ENCODE assay signal across 8 cellular contexts in the genomic region with DNA sequence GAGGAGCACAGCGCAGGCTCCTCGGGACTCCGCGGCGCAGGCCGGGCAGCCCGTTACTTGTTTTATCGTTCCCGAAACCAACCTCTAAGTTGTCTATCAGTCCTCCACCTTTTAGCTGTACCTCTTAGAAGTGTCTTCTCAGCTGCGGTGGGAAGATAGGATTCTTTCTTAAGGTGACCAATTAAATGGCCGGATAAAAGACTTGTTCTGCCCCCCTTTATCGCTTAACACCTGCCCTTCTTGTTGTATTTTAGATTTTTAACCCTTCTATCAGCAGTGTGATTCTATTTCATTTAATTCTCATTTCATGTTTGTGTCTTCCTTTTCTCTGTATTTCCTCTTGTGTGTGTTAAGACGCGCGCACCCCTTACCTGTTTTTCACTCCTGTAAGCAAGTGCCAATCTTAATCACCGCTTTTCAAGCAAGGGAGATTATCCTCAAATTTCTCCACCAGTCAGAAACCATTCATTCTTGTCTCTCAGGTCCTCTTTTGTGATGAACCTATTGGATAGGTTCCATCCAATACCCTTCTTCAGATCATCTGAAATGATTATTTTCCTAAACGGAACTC. TPM values are rescaled to one million over a fixed set of nuclear protein-coding genes. Genes with fewer than 3 reads are reported as not detected.
DNase-seq lines count a peak whose midpoint lies in the region; ATAC-seq, FAIRE-seq and TF ChIP-seq lines count a peak whose summit lies in the region.

No MANE protein-coding gene starts in this region.

- peak overlapping the region; percentile 91 for H4K8ac ChIP-seq in H1 (ENCODE audit: extremely low read depth, insufficient read depth, low read length)

- peaks cover 40% of the 10 kb centered on the region for H3K4me1 Mint-ChIP-seq in activated T-cell treated with anti-CD3 and anti-CD28 coated beads, Interleukin-2, amount 50 U/mL, for 4 hours (ENCODE audit: low read depth)
- peaks cover 35% of the 10 kb centered on the region for H3K4me1 Mint-ChIP-seq in osteocyte (ENCODE audit: unreplicated experiment)

- peak overlapping the region; percentile 96 for H3K27ac Mint-ChIP-seq in osteocyte (ENCODE audit: unreplicated experiment)

- no peak overlapping the region for H3K14ac ChIP-seq in H1 (ENCODE audit: insufficient read length)

- no peak overlapping the region for H2BK15ac ChIP-seq in H1 (ENCODE audit: low read length)

- H4K91ac ChIP-seq in H1 (replicated peaks; ENCODE audit: insufficient read length, low read length) = no peak overlapping the region

- H3K27ac ChIP-seq in RWPE1 = peak overlapping the region; percentile 85
- H3K27ac ChIP-seq in H1 (ENCODE audit: low read depth, low read length) = no peak overlapping the region

- peaks cover 0 to 3% (median under 1%) of the 10 kb centered on the region in 4 experiments; a peak in 2 of 7 replicates for H3K4me1 ChIP-seq in H1 (replicated peaks in 1 of 4; ENCODE audit: control insufficient read depth in 3 of 4, insufficient read depth in 4 of 4, low read length in 3 of 4)

- POLR2A ChIA-PET in RWPE1 (lab: Yijun Ruan, JAX; ENCODE audit: low non-redundant PET) (interaction anchor here (0.5 kb wide), 1 partner anchor 57 kb away, joined by 5 read pairs; no protein-coding TSS in a partner anchor), H1 (lab: Charles Lee; ENCODE audit: partially characterized antibody) (interaction anchor here (2.2 kb wide), 1 partner anchor 249 kb away, joined by 13 read pairs; a partner anchor contains a TSS)

- H3K4ac ChIP-seq in H1 (replicated peaks; ENCODE audit: insufficient read length, low read depth, low read length) = no peak overlapping the region

- CTCF ChIA-PET in RWPE1 (lab: Yijun Ruan, JAX) (interaction anchor here (0.6 kb wide), 1 partner anchor 415 kb away, joined by 3 read pairs; no protein-coding TSS in a partner anchor), H1 (lab: Charles Lee; ENCODE audit: partially characterized antibody) (interaction anchor here (0.6 to 6.6 kb wide), 7 partner anchors 13 to 428 kb away, joined by 3 to 47 read pairs (median 3); no protein-coding TSS in a partner anchor)

- ATAC-seq in activated T-cell treated with anti-CD3 and anti-CD28 coated beads, Interleukin-2, amount 50 U/mL, for 4 hours = peak; percentile 68 to 78
- ATAC-seq in HG02852 (IDR thresholded peaks at IDR 0.05; ENCODE audit: unreplicated experiment) = peak; percentile 59
- ATAC-seq in sciatic nerve = no peak

- no peaks in the 10 kb centered on the region for H3K79me1 ChIP-seq in H1 (ENCODE audit: low read depth, low read length)

- intact Hi-C loops in sciatic nerve (cut with DNase I) = no loop called here

- peak overlapping the region; percentile 91 for H3K4me3 Mint-ChIP-seq in activated T-cell treated with anti-CD3 and anti-CD28 coated beads, Interleukin-2, amount 50 U/mL, for 4 hours
- peak overlapping the region; percentile 95 for H3K4me3 Mint-ChIP-seq in osteocyte (ENCODE audit: unreplicated experiment)

- H4K20me1 ChIP-seq in H1 (replicated peaks in 1 of 2; ENCODE audit: control insufficient read depth in 1 of 2, insufficient read depth in 2 of 2, low read length in 2 of 2) = peaks cover 0 to 2% of the 10 kb centered on the region in 2 experiments

- no peaks in the 10 kb centered on the region for H3K79me2 ChIP-seq in H1 (ENCODE audit: control insufficient read depth in 1 of 2, insufficient read depth in 2 of 2, low read length in 2 of 2)

- peak overlapping the region; percentile 95 for H2AFZ ChIP-seq in H1 (ENCODE audit: low read length)

- H3K23ac ChIP-seq in H1 (ENCODE audit: insufficient read length) = no peak overlapping the region

- TF ChIP-seq RAD21 in H1 (IDR thresholded peaks at IDR 0.05 in 1 of 2, conservative IDR thresholded peaks at IDR 0.05 in 1 of 2; ENCODE audit: low read depth in 2 of 2, low read length in 2 of 2) = no peak

- H3K27me3 Mint-ChIP-seq in activated T-cell treated with anti-CD3 and anti-CD28 coated beads, Interleukin-2, amount 50 U/mL, for 4 hours (ENCODE audit: low read depth) = no peaks in the 10 kb centered on the region
- H3K27me3 Mint-ChIP-seq in osteocyte (ENCODE audit: unreplicated experiment) = no peaks in the 10 kb centered on the region

- H2BK12ac ChIP-seq in H1 (ENCODE audit: low read depth, low read length) = no peak overlapping the region

- no peak overlapping the region for H2BK20ac ChIP-seq in H1 (ENCODE audit: low read length)

- H4K5ac ChIP-seq in H1 (ENCODE audit: insufficient read length, low read depth, low read length) = no peak overlapping the region

- no peaks in the 10 kb centered on the region for H3K9me3 Mint-ChIP-seq in activated T-cell treated with anti-CD3 and anti-CD28 coated beads, Interleukin-2, amount 50 U/mL, for 4 hours
- H3K9me3 Mint-ChIP-seq in osteocyte (ENCODE audit: unreplicated experiment) = no peaks in the 10 kb centered on the region

- peak overlapping the region; percentile 29 to 91 (median 80); a peak in 6 of 7 replicates for H3K9ac ChIP-seq in H1 (replicated peaks in 1 of 4; ENCODE audit: extremely low read depth in 1 of 4, low read depth in 3 of 4, low read length in 3 of 4)

- FAIRE-seq in H1 (lab: Jason Lieb, UNC) = no peak

- DNase-seq in activated T-cell treated with anti-CD3 and anti-CD28 coated beads, Interleukin-2, amount 50 U/mL, for 4 hours = no peak
- DNase-seq in activated T-cell treated with anti-CD3 and anti-CD28 coated beads, Interleukin-2, amount 50 U/mL, for 1 hour = no peak
- DNase-seq in RWPE1 (ENCODE audit: low spot score) = no peak
- DNase-seq in H1 (ENCODE audit: low read depth in 1 of 2, low spot score in 2 of 2) = no peak
- no peak for DNase-seq in osteocyte (ENCODE audit: extremely low spot score, unreplicated experiment)
- DNase-seq in sciatic nerve (ENCODE audit: low spot score) = no peak
- DNase-seq in glomerular visceral epithelial cell (ENCODE audit: extremely low spot score) = no peak

- no peak overlapping the region for H3K18ac ChIP-seq in H1 (ENCODE audit: extremely low read depth, low read length)

- TF ChIP-seq EP300 in H1 (IDR thresholded peaks at IDR 0.05; ENCODE audit: borderline replicate concordance in 1 of 2, low read depth in 2 of 2, low read length in 2 of 2) = no peak

- no peak overlapping the region for H3K56ac ChIP-seq in H1 (replicated peaks; ENCODE audit: insufficient read length, low read depth, low read length)

- H2BK120ac ChIP-seq in H1 (replicated peaks; ENCODE audit: low read depth, low read length) = no peak overlapping the region

- H3K9me3 ChIP-seq in H1 (ENCODE audit: insufficient read depth in 2 of 2, low read depth in 1 of 2, low read length in 1 of 2) = no peaks in the 10 kb centered on the region

- no peak for TF ChIP-seq POLR2A in H1 (IDR thresholded peaks at IDR 0.05; ENCODE audit: control extremely low read depth in 1 of 2, low read depth in 2 of 2, low read length in 2 of 2)

- WGBS in H1 (ENCODE audit: extremely low coverage in 1 of 2, insufficient coverage in 1 of 2, insufficient read length in 1 of 2, insufficient replicate concordance in 2 of 2, low coverage in 1 of 2, low lambda C conversion rate in 2 of 2, missing lambda C conversion rate in 1 of 2), 2 experiments = 24% methylated on average over 17 of the region's 17 CpGs; no CpG with 5 or more reads in 1 of the 2 experiments

- H3K27me3 ChIP-seq in H1 (replicated peaks in 1 of 4; ENCODE audit: control insufficient read depth in 3 of 4, extremely low read depth in 1 of 4, insufficient read depth in 3 of 4, low read length in 3 of 4) = peaks cover 0 to 15% (median 13%) of the 10 kb centered on the region in 4 experiments; a peak in 4 of 7 replicates

- no peak for TF ChIP-seq CTCF in RWPE1 (conservative IDR thresholded peaks at IDR 0.05; ENCODE audit: low read depth)
- TF ChIP-seq CTCF in H1 (IDR thresholded peaks at IDR 0.05; ENCODE audit: control extremely low read depth in 1 of 3, insufficient read depth in 1 of 3, low read depth in 1 of 3, low read length in 3 of 3) = no peak
- no peak for TF ChIP-seq CTCF in osteocyte (IDR thresholded peaks at IDR 0.05)

- H2BK5ac ChIP-seq in H1 (ENCODE audit: low read depth, low read length) = no peak overlapping the region

- H3K23me2 ChIP-seq in H1 (ENCODE audit: low read depth, low read length) = peaks cover 3% of the 10 kb centered on the region; the same call in 1 of the 2 replicates

- H2AK5ac ChIP-seq in H1 (ENCODE audit: low read depth, low read length) = no peak overlapping the region

- peak overlapping the region; percentile 54 to 78 (median 76) for H3K4me3 ChIP-seq in H1 (ENCODE audit: extremely low read depth in 1 of 4, insufficient read depth in 2 of 4, low read depth in 3 of 4, low read length in 4 of 4)

- H3K36me3 Mint-ChIP-seq in activated T-cell treated with anti-CD3 and anti-CD28 coated beads, Interleukin-2, amount 50 U/mL, for 4 hours (ENCODE audit: insufficient read depth) = peaks cover 10% of the 10 kb centered on the region
- H3K36me3 Mint-ChIP-seq in osteocyte (ENCODE audit: unreplicated experiment) = peaks cover 17% of the 10 kb centered on the region

- H3K36me3 ChIP-seq in H1 (ENCODE audit: control insufficient read depth in 2 of 4, insufficient read depth in 4 of 4, low read length in 3 of 4) = peaks cover 0 to 3% (median 0%) of the 10 kb centered on the region in 4 experiments; a peak in 1 of 8 replicates

- H3K4me2 ChIP-seq in H1 (ENCODE audit: insufficient read depth in 1 of 2, low read depth in 2 of 2, low read length in 2 of 2) = peak overlapping the region; percentile 71 to 87

RNA-seq across cellular contexts. Expression of a gene that starts 0.3 kb away (rescaled TPM):
- 10 to 100 TPM; 41.7 to 47.0 (median 44.4) TPM for total RNA-seq in activated T-cell treated with anti-CD3 and anti-CD28 coated beads, Interleukin-2, amount 50 U/mL, for 4 hours
- total RNA-seq in H1 (2021; fragmentation: NEBNext Ultra II Directional; extraction: Animal tissue kit (Norgen Biotek cat#: 25700)) = 5.2 and 5.9 TPM in 2 replicates
- polyA plus RNA-seq in H1 (2011; rRNA removed) = 2.1 and 3.2 TPM in 2 replicates
- polyA plus RNA-seq in H1 (2011; cell fraction: cytosol; rRNA removed) = 3.2 TPM
- 3.6 TPM for polyA plus RNA-seq in H1 (2011; cell fraction: nucleus; rRNA removed)
- 2.8 to 3.7 TPM (median 3.0 TPM) in 4 replicates for polyA plus RNA-seq in H1 (2012, experiment 1 of 2)
- polyA plus RNA-seq in H1 (2012, experiment 2 of 2) = 3.1 TPM
- polyA plus RNA-seq in H1 (2013, experiment 1 of 2) = 4.4 TPM
- 4.1 TPM for polyA plus RNA-seq in H1 (2013, experiment 2 of 2)
- polyA minus RNA-seq in H1 (2011; rRNA and poly(A)+ RNA removed) = 4.7 and 4.8 TPM in 2 replicates
- polyA minus RNA-seq in H1 (2011; cell fraction: cytosol; rRNA and poly(A)+ RNA removed) = 1.8 TPM
- polyA minus RNA-seq in H1 (2011; cell fraction: nucleus; rRNA and poly(A)+ RNA removed) = 6.0 TPM
- total RNA-seq in osteocyte (19.9 and 21.6 TPM in 2 replicates), sciatic nerve (19.0 TPM)

RNA-seq across cellular contexts. Expression of a gene that starts 22.8 kb away (rescaled TPM):
- 1 to 10 TPM; 6.7 to 9.0 (median 7.3) TPM for total RNA-seq in activated T-cell treated with anti-CD3 and anti-CD28 coated beads, Interleukin-2, amount 50 U/mL, for 4 hours
- total RNA-seq in H1 (2021; fragmentation: NEBNext Ultra II Directional; extraction: Animal tissue kit (Norgen Biotek cat#: 25700)) = 44.6 and 46.0 TPM in 2 replicates
- 20.4 and 46.2 TPM in 2 replicates for polyA plus RNA-seq in H1 (2011; rRNA removed)
- polyA plus RNA-seq in H1 (2011; cell fraction: cytosol; rRNA removed) = 42.4 TPM
- polyA plus RNA-seq in H1 (2011; cell fraction: nucleus; rRNA removed) = 22.4 TPM
- polyA plus RNA-seq in H1 (2012, experiment 1 of 2) = 49.9 to 60.4 TPM (median 52.5 TPM) in 4 replicates
- polyA plus RNA-seq in H1 (2012, experiment 2 of 2) = 9.6 TPM
- 36.7 TPM for polyA plus RNA-seq in H1 (2013, experiment 1 of 2)
- 36.8 TPM for polyA plus RNA-seq in H1 (2013, experiment 2 of 2)
- polyA minus RNA-seq in H1 (2011; rRNA and poly(A)+ RNA removed) = 23.0 and 32.5 TPM in 2 replicates
- 10.3 TPM for polyA minus RNA-seq in H1 (2011; cell fraction: cytosol; rRNA and poly(A)+ RNA removed)
- 24.2 TPM for polyA minus RNA-seq in H1 (2011; cell fraction: nucleus; rRNA and poly(A)+ RNA removed)
- total RNA-seq in osteocyte (55.9 and 60.0 TPM in 2 replicates), sciatic nerve (57.0 TPM)

RNA-seq across cellular contexts. Expression of a gene that starts 57.4 kb away (rescaled TPM):
- total RNA-seq in activated T-cell treated with anti-CD3 and anti-CD28 coated beads, Interleukin-2, amount 50 U/mL, for 4 hours = under 1 TPM; 0.47 to 0.68 (median 0.56) TPM
- 0.19 TPM in 1 of 2 replicates, not detected in the other for total RNA-seq in H1 (2021; fragmentation: NEBNext Ultra II Directional; extraction: Animal tissue kit (Norgen Biotek cat#: 25700))
- polyA plus RNA-seq in H1 (2011; rRNA removed) = 0.08 and 0.25 TPM in 2 replicates
- polyA plus RNA-seq in H1 (2011; cell fraction: cytosol; rRNA removed) = 0.65 TPM
- polyA plus RNA-seq in H1 (2011; cell fraction: nucleus; rRNA removed) = 0.20 TPM
- polyA plus RNA-seq in H1 (2012, experiment 1 of 2) = 0.12 to 0.37 TPM (median 0.31 TPM) in 4 replicates
- 0.16 TPM for polyA plus RNA-seq in H1 (2012, experiment 2 of 2)
- polyA plus RNA-seq in H1 (2013, experiment 1 of 2) = 0.63 TPM
- 0.63 TPM for polyA plus RNA-seq in H1 (2013, experiment 2 of 2)
- polyA minus RNA-seq in H1 (2011; rRNA and poly(A)+ RNA removed) = 0.49 TPM in 1 of 2 replicates, not detected in the other
- not detected for polyA minus RNA-seq in H1 (2011; cell fraction: cytosol; rRNA and poly(A)+ RNA removed)
- polyA minus RNA-seq in H1 (2011; cell fraction: nucleus; rRNA and poly(A)+ RNA removed) = 0.40 TPM
- 1.0 and 1.8 TPM in 2 replicates for total RNA-seq in osteocyte
- total RNA-seq in sciatic nerve = 3.7 TPM
